Comparison of ENCODE assay signal across 38 cellular contexts in genomic region chr22:19126874-19127273, GRCh38. TPM values are rescaled to one million over a fixed set of nuclear protein-coding genes. Genes with fewer than 3 reads are reported as not detected.
"Had no signal": no experiment of that assay in that cellular context is flagged by ENCODE, and none has a peak within 500 bp of the region (broad histone marks: within the 10 kb centered on the region; RNA-seq: fewer than 3 reads in every experiment).

No MANE protein-coding gene starts in this region.

- H3K4me3 Mint-ChIP-seq: activated B cell treated with CpG ODN at 0.5 μM for 24 hours; activated CD8-positive, alpha-beta T cell treated with anti-CD3 and anti-CD28 coated beads for 36 hours; activated naive CD8-positive, alpha-beta T cell; activated T-cell treated with anti-CD3 and anti-CD28 coated beads, Interleukin-2, amount 50 U/mL, for 4 hours; activated T-helper 17 cell treated with anti-CD3 and anti-CD28 coated beads, Interleukin-2, amount 50 U/mL, for 72 hours; central memory CD8-positive, alpha-beta T cell; dendritic cell treated with granulocyte-macrophage colony-stimulating factor and Interleukin-4, amounts not matched to agents 40 ng/mL and 50 ng/mL, for 4 days; endodermal cell; T-helper 17 cell; T-helper 2 cell treated with Interferon-gamma antibody and Interleukin-4, amounts not matched to agents 5 μg/mL and 100 μg/mL, for 36 hours had no signal

- H3K4me3 ChIP-seq: coronary artery, dorsolateral prefrontal cortex, gastrocnemius medialis had no signal

- DNase-seq: activated B cell treated with CpG ODN at 0.5 μM for 24 hours; activated CD4-positive, alpha-beta T cell treated with anti-CD3 and anti-CD28 coated beads for 48 hours; activated CD4-positive, alpha-beta T cell treated with anti-CD3 and anti-CD28 coated beads, Interleukin-2, amount 50 U/mL, for 1 hour; activated CD4-positive, alpha-beta T cell treated with anti-CD3 and anti-CD28 coated beads, Interleukin-2, amount 50 U/mL, for 48 hours; activated CD8-positive, alpha-beta memory T cell treated with anti-CD3 and anti-CD28 coated beads for 24 hours; activated CD8-positive, alpha-beta T cell treated with anti-CD3 and anti-CD28 coated beads for 36 hours; activated effector memory CD4-positive, alpha-beta T cell treated with Interleukin-2 at 50 U/mL for 16 hours; activated gamma-delta T cell treated with Interleukin-2 at 50 U/mL for 16 hours; activated naive CD4-positive, alpha-beta T cell treated with anti-CD3 and anti-CD28 coated beads, Interleukin-2, amount 50 U/mL, for 16 hours; activated naive CD4-positive, alpha-beta T cell treated with Interleukin-2 at 50 U/mL for 16 hours; activated T-cell treated with anti-CD3 and anti-CD28 coated beads, Interleukin-2, amount 50 U/mL, for 4 hours; amniotic stem cell; anterior cingulate cortex; brain microvascular endothelial cell; dorsolateral prefrontal cortex; effector memory CD4-positive, alpha-beta T cell; endodermal cell; foreskin keratinocyte; gastrocnemius medialis; glutamatergic neuron; T-helper 1 cell; T-helper 17 cell; T1000; WERI-Rb-1 had no signal

- H3K27me3 ChIP-seq: brain microvascular endothelial cell, dorsolateral prefrontal cortex, foreskin keratinocyte, gastrocnemius medialis had no signal

- H3K27ac ChIP-seq: brain microvascular endothelial cell, coronary artery, dorsolateral prefrontal cortex, foreskin keratinocyte, gastrocnemius medialis, WERI-Rb-1 had no signal

- H3K9me3 Mint-ChIP-seq: activated B cell treated with CpG ODN at 0.5 μM for 24 hours; activated CD8-positive, alpha-beta T cell treated with anti-CD3 and anti-CD28 coated beads for 36 hours; activated T-cell treated with anti-CD3 and anti-CD28 coated beads, Interleukin-2, amount 50 U/mL, for 4 hours; activated T-helper 17 cell treated with anti-CD3 and anti-CD28 coated beads, Interleukin-2, amount 50 U/mL, for 72 hours; central memory CD8-positive, alpha-beta T cell; dendritic cell treated with granulocyte-macrophage colony-stimulating factor and Interleukin-4, amounts not matched to agents 40 ng/mL and 50 ng/mL, for 4 days; endodermal cell; T-helper 2 cell treated with Interferon-gamma antibody and Interleukin-4, amounts not matched to agents 5 μg/mL and 100 μg/mL, for 36 hours had no signal

- ATAC-seq: activated CD4-positive, CD25-positive, alpha-beta regulatory T cell treated with anti-CD3 and anti-CD28 coated beads, Interleukin-2, amount 50 U/mL, for 24 hours; activated CD8-positive, alpha-beta T cell treated with anti-CD3 and anti-CD28 coated beads for 36 hours; activated T-cell treated with anti-CD3 and anti-CD28 coated beads, Interleukin-2, amount 50 U/mL, for 4 hours; activated T-helper 17 cell treated with anti-CD3 and anti-CD28 coated beads, Interleukin-2, amount 50 U/mL, for 72 hours; foreskin keratinocyte; gastrocnemius medialis; T-helper 17 cell had no signal

- H3K27me3 Mint-ChIP-seq: activated B cell treated with CpG ODN at 0.5 μM for 24 hours; activated CD8-positive, alpha-beta T cell treated with anti-CD3 and anti-CD28 coated beads for 36 hours; activated naive CD8-positive, alpha-beta T cell; activated T-helper 17 cell treated with anti-CD3 and anti-CD28 coated beads, Interleukin-2, amount 50 U/mL, for 72 hours; central memory CD8-positive, alpha-beta T cell; T-helper 17 cell had no signal

- H3K9me3 ChIP-seq: gastrocnemius medialis had no signal

- FAIRE-seq: astrocyte, bronchial epithelial cell had no signal

- H3K36me3 ChIP-seq: brain microvascular endothelial cell, gastrocnemius medialis had no signal

- H3K36me3 Mint-ChIP-seq: activated naive CD8-positive, alpha-beta T cell had no signal

- H3K27ac Mint-ChIP-seq: activated B cell treated with CpG ODN at 0.5 μM for 24 hours; activated CD8-positive, alpha-beta T cell treated with anti-CD3 and anti-CD28 coated beads for 36 hours; activated naive CD8-positive, alpha-beta T cell; activated T-helper 17 cell treated with anti-CD3 and anti-CD28 coated beads, Interleukin-2, amount 50 U/mL, for 72 hours; dendritic cell treated with granulocyte-macrophage colony-stimulating factor and Interleukin-4, amounts not matched to agents 40 ng/mL and 50 ng/mL, for 4 days; endodermal cell; T-helper 17 cell; T-helper 2 cell treated with Interferon-gamma antibody and Interleukin-4, amounts not matched to agents 5 μg/mL and 100 μg/mL, for 36 hours had no signal

RNA-seq across cellular contexts. Expression of gene TSSK2, which starts 4.2 kb away (rescaled TPM):
- total RNA-seq: activated CD8-positive, alpha-beta T cell treated with anti-CD3 and anti-CD28 coated beads for 36 hours; activated T-cell treated with anti-CD3 and anti-CD28 coated beads, Interleukin-2, amount 50 U/mL, for 4 hours; activated T-helper 17 cell treated with anti-CD3 and anti-CD28 coated beads, Interleukin-2, amount 50 U/mL, for 72 hours; astrocyte; bronchial epithelial cell; cardiac septum; cerebellum; endodermal cell; epithelial cell of proximal tubule; esophagus mucosa; foreskin keratinocyte had no signal
- polyA plus RNA-seq: foreskin keratinocyte had no signal

RNA-seq across cellular contexts. Expression of gene GSC2, which starts 23.2 kb away (rescaled TPM):
- total RNA-seq: activated B cell treated with CpG ODN at 0.5 μM for 24 hours; activated CD8-positive, alpha-beta T cell treated with anti-CD3 and anti-CD28 coated beads for 36 hours; activated T-cell treated with anti-CD3 and anti-CD28 coated beads, Interleukin-2, amount 50 U/mL, for 4 hours; activated T-helper 17 cell treated with anti-CD3 and anti-CD28 coated beads, Interleukin-2, amount 50 U/mL, for 72 hours; astrocyte; bronchial epithelial cell; cardiac septum; cerebellum; endodermal cell; epithelial cell of proximal tubule; esophagus mucosa; foreskin keratinocyte; gastrocnemius medialis; T-helper 17 cell had no signal
- polyA plus RNA-seq: adipose tissue, foreskin keratinocyte had no signal
